ENCODE assay signal across 16 cellular contexts in genomic region chr14:92500491-92500941, GRCh38. TPM values are rescaled to one million over a fixed set of nuclear protein-coding genes. Genes with fewer than 3 reads are reported as not detected.
DNase-seq lines count a peak whose midpoint lies in the region; ATAC-seq and TF ChIP-seq lines count a peak whose summit lies in the region.
"Had no signal": no experiment of that assay in that cellular context is flagged by ENCODE, and none has a peak within 500 bp of the region (broad histone marks: within the 10 kb centered on the region; RNA-seq: fewer than 3 reads in every experiment).

No MANE protein-coding gene starts in this region.

- H3K79me1 ChIP-seq in mesendoderm (ENCODE audit: low read length) = no peaks in the 10 kb centered on the region

- no peak overlapping the region for H3K4me2 ChIP-seq in mesendoderm (ENCODE audit: low read length)

- CTCF ChIA-PET in activated CD8-positive, alpha-beta memory T cell treated with anti-CD3 and anti-CD28 coated beads, Interleukin-2, amount 10 ng/mL, durations not matched to agents 7 days and 5 days (lab: Charles Lee) = interaction anchor here (0.8 kb wide), 1 partner anchor 44 kb away, joined by 3 read pairs; no protein-coding TSS in a partner anchor

- no peak overlapping the region for H3K18ac ChIP-seq in mesendoderm (ENCODE audit: low read length)

- no peaks in the 10 kb centered on the region for H3K36me3 Mint-ChIP-seq in activated CD8-positive, alpha-beta memory T cell treated with anti-CD3 and anti-CD28 coated beads, Interleukin-2, amount 10 ng/mL, durations not matched to agents 7 days and 5 days
- H3K36me3 Mint-ChIP-seq: activated naive CD4-positive, alpha-beta T cell treated with anti-CD3 and anti-CD28 coated beads, Interleukin-2, amount 50 U/mL, for 24 hours; naive thymus-derived CD8-positive, alpha-beta T cell had no signal

- H4K5ac ChIP-seq in mesendoderm (ENCODE audit: low read length) = no peak overlapping the region

- H3K27ac ChIP-seq in cingulate gyrus (ENCODE audit: low read depth, low read length) (peak overlapping the region; percentile 10), mesendoderm (ENCODE audit: low read depth, low read length) (no peak overlapping the region), testis (no peak overlapping the region)
- H3K27ac ChIP-seq: colonic mucosa, HL-60, SJCRH30 had no signal

- H3K4me1 ChIP-seq in mesendoderm (ENCODE audit: control insufficient read depth, low read depth, low read length) (no peaks in the 10 kb centered on the region), testis (peaks cover 27% of the 10 kb centered on the region)
- H3K4me1 ChIP-seq: colonic mucosa had no signal

- H3K9me3 Mint-ChIP-seq in activated CD8-positive, alpha-beta memory T cell treated with anti-CD3 and anti-CD28 coated beads, Interleukin-2, amount 10 ng/mL, durations not matched to agents 7 days and 5 days (ENCODE audit: low read depth) = no peaks in the 10 kb centered on the region
- H3K9me3 Mint-ChIP-seq: activated naive CD4-positive, alpha-beta T cell treated with anti-CD3 and anti-CD28 coated beads, Interleukin-2, amount 50 U/mL, for 24 hours; naive thymus-derived CD8-positive, alpha-beta T cell had no signal

- H3K4me3 Mint-ChIP-seq in activated CD8-positive, alpha-beta memory T cell treated with anti-CD3 and anti-CD28 coated beads, Interleukin-2, amount 10 ng/mL, durations not matched to agents 7 days and 5 days = no peak overlapping the region
- H3K4me3 Mint-ChIP-seq: activated naive CD4-positive, alpha-beta T cell treated with anti-CD3 and anti-CD28 coated beads, Interleukin-2, amount 50 U/mL, for 24 hours; naive thymus-derived CD8-positive, alpha-beta T cell had no signal

- H3K4ac ChIP-seq in mesendoderm (ENCODE audit: low read depth, low read length) = no peak overlapping the region

- H3K23ac ChIP-seq in mesendoderm (ENCODE audit: low read length) = no peak overlapping the region

- H2AK5ac ChIP-seq in mesendoderm (ENCODE audit: low read length) = no peak overlapping the region

- peaks cover 6% of the 10 kb centered on the region for H3K27me3 Mint-ChIP-seq in activated CD8-positive, alpha-beta memory T cell treated with anti-CD3 and anti-CD28 coated beads, Interleukin-2, amount 10 ng/mL, durations not matched to agents 7 days and 5 days
- H3K27me3 Mint-ChIP-seq: activated naive CD4-positive, alpha-beta T cell treated with anti-CD3 and anti-CD28 coated beads, Interleukin-2, amount 50 U/mL, for 24 hours; naive thymus-derived CD8-positive, alpha-beta T cell had no signal

- no peak for ATAC-seq in activated CD8-positive, alpha-beta memory T cell treated with anti-CD3 and anti-CD28 coated beads, Interleukin-2, amount 10 ng/mL, durations not matched to agents 7 days and 5 days
- no peak for ATAC-seq in GM21423 (IDR thresholded peaks at IDR 0.05; ENCODE audit: unreplicated experiment)
- no peak for ATAC-seq in HG03571 (IDR thresholded peaks at IDR 0.05; ENCODE audit: unreplicated experiment)
- ATAC-seq: GM12878; naive thymus-derived CD8-positive, alpha-beta T cell had no signal

- no peak overlapping the region for H2BK5ac ChIP-seq in mesendoderm (ENCODE audit: low read length)

- H3K9ac ChIP-seq in mesendoderm (ENCODE audit: low read length) = no peak overlapping the region

- WGBS in mesendoderm (ENCODE audit: extremely low coverage, insufficient coverage, low lambda C conversion rate) = no CpG with 5 or more reads among the region's 6 CpGs
- WGBS in testis, 2 donors = 78 to 90% methylated on average over 6 of the region's 6 CpGs

- H3K4me3 ChIP-seq in mesendoderm (ENCODE audit: low read length) = no peak overlapping the region
- H3K4me3 ChIP-seq in testis = no peak overlapping the region
- H3K4me3 ChIP-seq: colonic mucosa, GM12878, SJCRH30 had no signal

- no peaks in the 10 kb centered on the region for H3K9me3 ChIP-seq in testis
- H3K9me3 ChIP-seq: colonic mucosa, SJCRH30 had no signal

- no peaks in the 10 kb centered on the region for H3K4me1 Mint-ChIP-seq in activated CD8-positive, alpha-beta memory T cell treated with anti-CD3 and anti-CD28 coated beads, Interleukin-2, amount 10 ng/mL, durations not matched to agents 7 days and 5 days
- H3K4me1 Mint-ChIP-seq: activated naive CD4-positive, alpha-beta T cell treated with anti-CD3 and anti-CD28 coated beads, Interleukin-2, amount 50 U/mL, for 24 hours had no signal

- no peak overlapping the region for H3K27ac Mint-ChIP-seq in activated CD8-positive, alpha-beta memory T cell treated with anti-CD3 and anti-CD28 coated beads, Interleukin-2, amount 10 ng/mL, durations not matched to agents 7 days and 5 days
- H3K27ac Mint-ChIP-seq: activated naive CD4-positive, alpha-beta T cell treated with anti-CD3 and anti-CD28 coated beads, Interleukin-2, amount 50 U/mL, for 24 hours; naive thymus-derived CD8-positive, alpha-beta T cell had no signal

- H3K36me3 ChIP-seq in mesendoderm (ENCODE audit: control insufficient read depth, insufficient read depth, low read length) = no peaks in the 10 kb centered on the region
- H3K36me3 ChIP-seq in testis (ENCODE audit: low read depth, missing control alignments) = no peaks in the 10 kb centered on the region
- H3K36me3 ChIP-seq: colonic mucosa, SJCRH30 had no signal

- intact Hi-C loops in testis (cut with DNase I; ENCODE audit: low total_unique reads) = no loop called here

- H4K8ac ChIP-seq in mesendoderm (ENCODE audit: low read depth, low read length) = no peak overlapping the region

- DNase-seq in activated CD8-positive, alpha-beta memory T cell treated with anti-CD3 and anti-CD28 coated beads, Interleukin-2, amount 10 ng/mL, durations not matched to agents 7 days and 5 days = peak; percentile 26
- no peak for DNase-seq in activated CD8-positive, alpha-beta memory T cell treated with anti-CD3 and anti-CD28 coated beads for 24 hours
- DNase-seq in mesendoderm = peak; percentile 14
- DNase-seq in testis = peak; percentile 70
- DNase-seq in Kasumi-1 (lab: John Stamatoyannopoulos, UW) = no peak
- DNase-seq: DND-41; naive thymus-derived CD8-positive, alpha-beta T cell; stimulated activated CD4-positive, alpha-beta T cell treated with anti-CD3 and anti-CD28 coated beads, Interleukin-15, amount 100 ng/mL, for 24 hours had no signal

- H3K27me3 ChIP-seq in mesendoderm (ENCODE audit: insufficient read depth, low read length, poor library complexity) (no peaks in the 10 kb centered on the region), testis (no peaks in the 10 kb centered on the region)
- H3K27me3 ChIP-seq: colonic mucosa, SJCRH30 had no signal

- H2BK15ac ChIP-seq in mesendoderm (replicated peaks; ENCODE audit: low read depth) = no peak overlapping the region

- no peak for TF ChIP-seq CTCF in testis (IDR thresholded peaks at IDR 0.05)

- no peaks in the 10 kb centered on the region for H3K79me2 ChIP-seq in mesendoderm (ENCODE audit: control insufficient read depth, insufficient read depth, low read length)

- no peak overlapping the region for H2BK120ac ChIP-seq in mesendoderm (ENCODE audit: low read depth, low read length)

- TF ChIP-seq POLR2A in testis (IDR thresholded peaks at IDR 0.05) = no peak

- H3K56ac ChIP-seq in mesendoderm (ENCODE audit: low read length) = no peak overlapping the region

RNA-seq across cellular contexts. Expression of gene RIN3, which starts 13.1 kb away (rescaled TPM):
- 100 to 1,000 TPM in 1 of 2 experiments, 10 to 100 TPM in 1; 76.1 to 122 TPM for total RNA-seq in activated CD8-positive, alpha-beta memory T cell treated with anti-CD3 and anti-CD28 coated beads, Interleukin-2, amount 10 ng/mL, durations not matched to agents 7 days and 5 days
- 2.4 TPM for polyA plus RNA-seq in mesendoderm (2013, experiment 1 of 2)
- polyA plus RNA-seq in mesendoderm (2013, experiment 2 of 2) = 2.3 TPM
- 10 to 100 TPM; 49.8 to 56.2 TPM for total RNA-seq in testis
- polyA plus RNA-seq in testis (ENCODE audit: insufficient read depth, low read depth, low replicate concordance) = 25.9 TPM
- total RNA-seq: SJCRH30 had no signal

Comparison
In these comparisons a context has a peak if more than half of its experiments do, and no peak if none do; other contexts are left out.
1. DNase-seq: peak in activated CD8-positive, alpha-beta memory T cell treated with anti-CD3 and anti-CD28 coated beads, Interleukin-2, amount 10 ng/mL, durations not matched to agents 7 days and 5 days (single experiment), mesendoderm (single experiment) and testis (single experiment); none in activated CD8-positive, alpha-beta memory T cell treated with anti-CD3 and anti-CD28 coated beads for 24 hours (single experiment) and Kasumi-1 (0 of 2).